Comparison of ENCODE assay signal across 12 cellular contexts in the genomic region with DNA sequence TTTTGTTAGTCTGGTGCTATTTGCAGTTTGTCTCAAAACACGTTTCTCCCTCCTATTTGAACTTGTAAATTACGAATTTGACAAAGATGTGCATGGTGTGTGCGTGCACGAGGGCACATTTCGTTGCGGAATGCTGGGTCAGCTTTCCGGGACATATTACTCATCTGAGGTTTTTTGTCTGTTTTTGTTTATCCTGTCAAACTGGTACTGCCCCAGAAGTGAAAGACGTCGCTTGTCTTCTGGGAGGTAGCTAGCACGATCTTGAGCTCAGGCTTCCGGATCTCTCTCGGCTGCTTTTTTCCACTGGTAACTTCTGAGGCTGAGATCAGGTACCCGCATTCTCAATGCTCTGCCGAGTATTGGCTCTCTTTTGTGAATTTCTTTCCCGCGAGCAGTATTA. TPM values are rescaled to one million over a fixed set of nuclear protein-coding genes. Genes with fewer than 3 reads are reported as not detected.
DNase-seq lines count a peak whose midpoint lies in the region; ATAC-seq, FAIRE-seq and TF ChIP-seq lines count a peak whose summit lies in the region.
"Not testable (repeated sequence)": the region's sequence is repeated elsewhere in the genome, so short reads cannot be mapped to it uniquely, and the experiment has no call there.
"Had no signal": no experiment of that assay in that cellular context is flagged by ENCODE, and none has a peak within 500 bp of the region (broad histone marks: within the 10 kb centered on the region; RNA-seq: fewer than 3 reads in every experiment).

No MANE protein-coding gene starts in this region.

- dilution Hi-C loops in IMR-90 (cut with HindIII; ENCODE audit: low sequenced_read_pairs, unreplicated experiment) = not testable (repeated sequence)

- not testable (repeated sequence) for H3K23ac ChIP-seq in IMR-90 (ENCODE audit: low read depth, low read length)

- H4K20me1 ChIP-seq in IMR-90 (ENCODE audit: insufficient read depth, low read length); K562 (replicated peaks; ENCODE audit: control insufficient read depth, insufficient read depth, low read length): not testable (repeated sequence)

- BruUV-seq in IMR-90 (replicated peaks; lab: Mats Ljungman, UMichigan); K562 (replicated peaks; lab: Mats Ljungman, UMichigan): not testable (repeated sequence)

- H3K56ac ChIP-seq in IMR-90 (ENCODE audit: extremely low read depth, insufficient read depth, low read length) = not testable (repeated sequence)

- H3K14ac ChIP-seq in IMR-90 (replicated peaks; ENCODE audit: low read depth, low read length) = not testable (repeated sequence)

- TF ChIP-seq RAD21 in IMR-90 (IDR thresholded peaks at IDR 0.05; ENCODE audit: low read length); K562 (CRISPR knock-in tag; conservative IDR thresholded peaks at IDR 0.05 in 1 of 2, IDR thresholded peaks at IDR 0.05 in 1 of 2): not testable (repeated sequence)

- CTCF ChIA-PET in CD4-positive, alpha-beta T cell (lab: Charles Lee); IMR-90 (lab: Yijun Ruan, JAX); K562 (lab: Yijun Ruan, JAX; ENCODE audit: low intra/inter-chr PET ratio): not testable (repeated sequence)

- H2AK9ac ChIP-seq in IMR-90 (replicated peaks; ENCODE audit: low read depth, low read length, poor library complexity) = not testable (repeated sequence)

- H3K4me2 ChIP-seq in IMR-90 (ENCODE audit: low read depth, low read length); K562 (ENCODE audit: insufficient read depth, low read length): not testable (repeated sequence)

- not testable (repeated sequence) for H2BK15ac ChIP-seq in IMR-90 (ENCODE audit: low read depth, low read length)

- not testable (repeated sequence) for H3K4me1 Mint-ChIP-seq in CD4-positive, alpha-beta T cell (ENCODE audit: low read depth); natural killer cell

- peak; percentile 11 for FAIRE-seq in K562 (lab: Jason Lieb, UNC)

- intact Hi-C loops in CD4-positive, alpha-beta T cell (cut with DNase I, micrococcal nuclease); IMR-90 (cut with micrococcal nuclease); K562 (cut with micrococcal nuclease); natural killer cell (cut with micrococcal nuclease): not testable (repeated sequence)

- H3K9me3 ChIP-seq in CD4-positive, alpha-beta T cell (ENCODE audit: control insufficient read depth, low read length); IMR-90 (ENCODE audit: control insufficient read depth, insufficient read depth, low read length); K562 (replicated peaks; ENCODE audit: control insufficient read depth, insufficient read depth, low read depth, low read length): not testable (repeated sequence)

- H3K4me3 Mint-ChIP-seq in CD4-positive, alpha-beta T cell = peak overlapping the region; percentile 81
- H3K4me3 Mint-ChIP-seq in natural killer cell = not testable (repeated sequence)

- peak overlapping the region; percentile 78 for H3K27ac Mint-ChIP-seq in CD4-positive, alpha-beta T cell
- H3K27ac Mint-ChIP-seq in natural killer cell = not testable (repeated sequence)

- H3K4me1 ChIP-seq in IMR-90 (ENCODE audit: control insufficient read depth, insufficient read depth, low read length); K562 (replicated peaks in 1 of 2; ENCODE audit: control insufficient read depth in 2 of 2, insufficient read depth in 2 of 2, low read length in 2 of 2): not testable (repeated sequence)

- not testable (repeated sequence) for H3K79me1 ChIP-seq in IMR-90 (ENCODE audit: low read depth in 1 of 2, low read length in 2 of 2)

- DNase-seq in CD4-positive, alpha-beta T cell; IMR-90; K562 (ENCODE audit: extremely low read depth in 1 of 4, low spot score in 3 of 4); natural killer cell: not testable (repeated sequence)

- H2BK5ac ChIP-seq in IMR-90 (ENCODE audit: low read depth, low read length, poor library complexity, severe bottlenecking) = not testable (repeated sequence)

- no CpG with 5 or more reads among the region's 16 CpGs for WGBS in IMR-90 (ENCODE audit: extremely low coverage in 2 of 2, insufficient read length in 1 of 2), 2 experiments
- WGBS in K562 (ENCODE audit: insufficient coverage, low coverage, missing lambda C conversion rate) = no CpG with 5 or more reads among the region's 16 CpGs

- H3K18ac ChIP-seq in IMR-90 (ENCODE audit: low read depth, low read length) = not testable (repeated sequence)

- H4K91ac ChIP-seq in IMR-90 (ENCODE audit: insufficient read depth, low read depth, low read length) = not testable (repeated sequence)

- H4K5ac ChIP-seq in IMR-90 (ENCODE audit: low read depth, low read length) = not testable (repeated sequence)

- not testable (repeated sequence) for H3K9me3 Mint-ChIP-seq in CD4-positive, alpha-beta T cell; natural killer cell

- peak; percentile 46 for ATAC-seq in CD4-positive, alpha-beta T cell (ENCODE audit: poor library complexity)
- ATAC-seq in GM18909 (IDR thresholded peaks at IDR 0.05; ENCODE audit: poor library complexity, unreplicated experiment) (peak; percentile 47), GM21423 (IDR thresholded peaks at IDR 0.05; ENCODE audit: unreplicated experiment) (peak; percentile 33), HG02759 (IDR thresholded peaks at IDR 0.05; ENCODE audit: unreplicated experiment) (peak; percentile 38), HG03108 (IDR thresholded peaks at IDR 0.05; ENCODE audit: unreplicated experiment) (peak; percentile 39), IMR-90 (ENCODE audit: low read depth) (peak; percentile 7), K562 (peak; percentile 7), natural killer cell (peak; percentile 43 to 59 (median 45))

- H3K27me3 Mint-ChIP-seq in CD4-positive, alpha-beta T cell; natural killer cell (ENCODE audit: low read depth in 2 of 2): not testable (repeated sequence)

- in situ Hi-C loops in IMR-90 (cut with MboI; ENCODE audit: low sequenced_read_pairs); K562 (cut with MboI): not testable (repeated sequence)

- H3K4me3 ChIP-seq in IMR-90 (ENCODE audit: insufficient read depth, low read depth, low read length) = not testable (repeated sequence)
- 0 out of 2 replicates have a peak overlapping the region, but pooled peaks have one; percentile 22 for H3K4me3 ChIP-seq in K562

- not testable (repeated sequence) for TF ChIP-seq CTCF in CD4-positive, alpha-beta T cell (IDR thresholded peaks at IDR 0.05); IMR-90 (conservative IDR thresholded peaks at IDR 0.05; ENCODE audit: low read depth, low read length); K562 (IDR thresholded peaks at IDR 0.05 in 2 of 3, conservative IDR thresholded peaks at IDR 0.05 in 1 of 3; ENCODE audit: insufficient read depth in 2 of 3, low read depth in 1 of 3, low read length in 3 of 3); natural killer cell (IDR thresholded peaks at IDR 0.05)

- not testable (repeated sequence) for H3K9ac ChIP-seq in IMR-90 (ENCODE audit: low read depth, low read length); K562 (ENCODE audit: insufficient read depth in 1 of 2, low read depth in 2 of 2, low read length in 2 of 2)

- H3K27ac ChIP-seq in CD4-positive, alpha-beta T cell (ENCODE audit: low read depth, low read length); IMR-90 (ENCODE audit: insufficient read depth, low read length); K562 (ENCODE audit: extremely low read depth, low read depth, low read length): not testable (repeated sequence)

- H3K9me1 ChIP-seq in IMR-90 (ENCODE audit: insufficient read depth, low read length); K562 (ENCODE audit: control insufficient read depth, insufficient read depth, low read length): not testable (repeated sequence)

- H3K36me3 Mint-ChIP-seq in CD4-positive, alpha-beta T cell (ENCODE audit: low read depth); natural killer cell: not testable (repeated sequence)

- H3K27me3 ChIP-seq in CD4-positive, alpha-beta T cell (ENCODE audit: control insufficient read depth, insufficient read depth, low read length); IMR-90 (ENCODE audit: control insufficient read depth, insufficient read depth, low read length); K562 (ENCODE audit: control insufficient read depth in 2 of 2, insufficient read depth in 2 of 2, low read length in 2 of 2): not testable (repeated sequence)

- POLR2A ChIA-PET in CD4-positive, alpha-beta T cell (lab: Charles Lee); IMR-90 (lab: Charles Lee; ENCODE audit: unreplicated experiment); K562 (lab: Yijun Ruan, JAX): not testable (repeated sequence)

- not testable (repeated sequence) for H2AK5ac ChIP-seq in IMR-90 (ENCODE audit: low read depth, low read length)

- not testable (repeated sequence) for H3K79me2 ChIP-seq in K562 (ENCODE audit: control insufficient read depth, insufficient read depth, low read length)

- not testable (repeated sequence) for H3K36me3 ChIP-seq in IMR-90 (ENCODE audit: control insufficient read depth, insufficient read depth, low read length); K562 (ENCODE audit: control insufficient read depth, insufficient read depth, low read length)

- H3K4ac ChIP-seq in IMR-90 (ENCODE audit: low read depth, low read length) = not testable (repeated sequence)

- not testable (repeated sequence) for TF ChIP-seq EP300 in K562 (IDR thresholded peaks at IDR 0.05; ENCODE audit: low read length)

- H2AFZ ChIP-seq in IMR-90 (replicated peaks; ENCODE audit: low read length, poor library complexity); K562 (ENCODE audit: low read depth, low read length): not testable (repeated sequence)

- H4K8ac ChIP-seq in IMR-90 (ENCODE audit: low read depth in 2 of 2, low read length in 2 of 2) = not testable (repeated sequence)

- H2BK20ac ChIP-seq in IMR-90 (ENCODE audit: low read depth, low read length) = not testable (repeated sequence)

- not testable (repeated sequence) for TF ChIP-seq POLR2A in IMR-90 (IDR thresholded peaks at IDR 0.05; ENCODE audit: low read depth, low read length); K562 (conservative IDR thresholded peaks at IDR 0.05)

- not testable (repeated sequence) for H2BK120ac ChIP-seq in IMR-90 (ENCODE audit: low read depth, low read length)

RNA-seq across cellular contexts. Expression of a gene that starts 0.4 kb away (rescaled TPM):
- total RNA-seq in CD4-positive, alpha-beta T cell = 10 to 100 TPM; 29.6 to 30.2 TPM
- total RNA-seq in IMR-90 (2012; rRNA removed) (3.3 and 3.4 TPM in 2 replicates), K562 (2014; rRNA removed) (2.9 and 3.1 TPM in 2 replicates), K562 (2014; rRNA removed; fragmentation: Illumina TruSeq; extraction: Trizol) (2.6 and 3.0 TPM in 2 replicates), K562 (2015; rRNA removed; fragmentation: Illumina TruSeq; extraction: Trizol) (3.0 and 3.2 TPM in 2 replicates), K562 (2021) (4.1 and 4.9 TPM in 2 replicates), natural killer cell (10 to 100 TPM in 1 of 3 donors, 1 to 10 TPM in 2; 8.0 to 10.4 (median 8.7) TPM)
- polyA plus RNA-seq in IMR-90 (2012; rRNA removed) (2.8 and 3.0 TPM in 2 replicates), K562 (2011; rRNA removed) (7.8 and 10.6 TPM in 2 replicates), K562 (2014; fragmentation: Illumina TruSeq; extraction: Trizol) (3.7 and 4.5 TPM in 2 replicates), K562 (2014; fragmentation: Nextera tagmentation; extraction: Ambion mirVana) (1 to 10 TPM in 1 of 2 experiments, under 1 TPM in 1; 0.79 to 1.0 TPM), K562 (2014; rRNA removed) (2.4 and 2.9 TPM in 2 replicates)
- 2.5 TPM in 2 replicates for polyA plus RNA-seq in IMR-90 (2012; cell fraction: cytosol; rRNA removed)
- polyA plus RNA-seq in IMR-90 (2012; cell fraction: nucleus; rRNA removed; ENCODE audit: low replicate concordance) = 6.3 and 7.7 TPM in 2 replicates
- total RNA-seq in K562 (2011; cell fraction: chromatin; rRNA removed; ENCODE audit: low replicate concordance) = 17.9 and 18.0 TPM in 2 replicates
- total RNA-seq in K562 (2011; cell fraction: nucleolus; rRNA removed) = 12.1 and 13.7 TPM in 2 replicates
- 15.3 and 20.9 TPM in 2 replicates for total RNA-seq in K562 (2011; cell fraction: nucleoplasm; rRNA removed)
- 7.4 and 8.9 TPM in 2 replicates for polyA plus RNA-seq in K562 (2011; cell fraction: cytosol; rRNA removed)
- 12.2 and 16.4 TPM in 2 replicates for polyA plus RNA-seq in K562 (2011; cell fraction: nucleus; rRNA removed)
- 6.0 and 8.7 TPM in 2 replicates for polyA plus RNA-seq in K562 (2012)
- 10.3 and 17.4 TPM in 2 replicates for polyA minus RNA-seq in K562 (2011; rRNA and poly(A)+ RNA removed)
- 6.2 and 10.0 TPM in 2 replicates for polyA minus RNA-seq in K562 (2011; cell fraction: cytosol; rRNA and poly(A)+ RNA removed)
- 10.8 and 13.0 TPM in 2 replicates for polyA minus RNA-seq in K562 (2011; cell fraction: nucleus; rRNA and poly(A)+ RNA removed)

RNA-seq across cellular contexts. Expression of a gene that starts 49.6 kb away (rescaled TPM):
- under 1 TPM; 0.25 to 0.47 TPM for total RNA-seq in CD4-positive, alpha-beta T cell
- under 0.01 TPM in 1 of 2 replicates, not detected in the other for total RNA-seq in IMR-90 (2012; rRNA removed)
- not detected in 2 replicates for polyA plus RNA-seq in IMR-90 (2012; rRNA removed)
- not detected in 2 replicates for polyA plus RNA-seq in IMR-90 (2012; cell fraction: cytosol; rRNA removed)
- polyA plus RNA-seq in IMR-90 (2012; cell fraction: nucleus; rRNA removed; ENCODE audit: low replicate concordance) = 0.07 TPM in 1 of 2 replicates, not detected in the other
- total RNA-seq in K562 (2011; cell fraction: chromatin; rRNA removed; ENCODE audit: low replicate concordance) = 0.86 and 2.2 TPM in 2 replicates
- 0.92 TPM in 1 of 2 replicates, not detected in the other for total RNA-seq in K562 (2011; cell fraction: nucleolus; rRNA removed)
- 0.84 and 1.2 TPM in 2 replicates for total RNA-seq in K562 (2011; cell fraction: nucleoplasm; rRNA removed)
- 0.09 TPM in 1 of 2 replicates, not detected in the other for total RNA-seq in K562 (2014; rRNA removed)
- total RNA-seq in K562 (2014; rRNA removed; fragmentation: Illumina TruSeq; extraction: Trizol) = 0.22 TPM in 1 of 2 replicates, not detected in the other
- 0.04 and 0.23 TPM in 2 replicates for total RNA-seq in K562 (2015; rRNA removed; fragmentation: Illumina TruSeq; extraction: Trizol)
- total RNA-seq in K562 (2021) = not detected in 2 replicates
- 0.16 and 0.56 TPM in 2 replicates for polyA plus RNA-seq in K562 (2011; rRNA removed)
- 0.03 and 0.16 TPM in 2 replicates for polyA plus RNA-seq in K562 (2011; cell fraction: cytosol; rRNA removed)
- 1.4 and 2.0 TPM in 2 replicates for polyA plus RNA-seq in K562 (2011; cell fraction: nucleus; rRNA removed)
- polyA plus RNA-seq in K562 (2012) = 0.12 and 0.72 TPM in 2 replicates
- 0.15 and 0.18 TPM in 2 replicates for polyA plus RNA-seq in K562 (2014; fragmentation: Illumina TruSeq; extraction: Trizol)
- under 1 TPM in 1 of 2 experiments, not detected in 1; 0.01 TPM for polyA plus RNA-seq in K562 (2014; fragmentation: Nextera tagmentation; extraction: Ambion mirVana)
- polyA plus RNA-seq in K562 (2014; rRNA removed) = 0.22 TPM in 1 of 2 replicates, not detected in the other
- polyA minus RNA-seq in K562 (2011; rRNA and poly(A)+ RNA removed) = 0.84 and 1.6 TPM in 2 replicates
- not detected in 2 replicates for polyA minus RNA-seq in K562 (2011; cell fraction: cytosol; rRNA and poly(A)+ RNA removed)
- 1.6 and 4.7 TPM in 2 replicates for polyA minus RNA-seq in K562 (2011; cell fraction: nucleus; rRNA and poly(A)+ RNA removed)
- total RNA-seq in natural killer cell = under 1 TPM in 2 of 3 donors, not detected in 1; 0.39 to 0.42 TPM
- total RNA-seq: astrocyte; CD4-positive, alpha-beta memory T cell; Daoy; osteoblast had no signal
